In the genomic region with DNA sequence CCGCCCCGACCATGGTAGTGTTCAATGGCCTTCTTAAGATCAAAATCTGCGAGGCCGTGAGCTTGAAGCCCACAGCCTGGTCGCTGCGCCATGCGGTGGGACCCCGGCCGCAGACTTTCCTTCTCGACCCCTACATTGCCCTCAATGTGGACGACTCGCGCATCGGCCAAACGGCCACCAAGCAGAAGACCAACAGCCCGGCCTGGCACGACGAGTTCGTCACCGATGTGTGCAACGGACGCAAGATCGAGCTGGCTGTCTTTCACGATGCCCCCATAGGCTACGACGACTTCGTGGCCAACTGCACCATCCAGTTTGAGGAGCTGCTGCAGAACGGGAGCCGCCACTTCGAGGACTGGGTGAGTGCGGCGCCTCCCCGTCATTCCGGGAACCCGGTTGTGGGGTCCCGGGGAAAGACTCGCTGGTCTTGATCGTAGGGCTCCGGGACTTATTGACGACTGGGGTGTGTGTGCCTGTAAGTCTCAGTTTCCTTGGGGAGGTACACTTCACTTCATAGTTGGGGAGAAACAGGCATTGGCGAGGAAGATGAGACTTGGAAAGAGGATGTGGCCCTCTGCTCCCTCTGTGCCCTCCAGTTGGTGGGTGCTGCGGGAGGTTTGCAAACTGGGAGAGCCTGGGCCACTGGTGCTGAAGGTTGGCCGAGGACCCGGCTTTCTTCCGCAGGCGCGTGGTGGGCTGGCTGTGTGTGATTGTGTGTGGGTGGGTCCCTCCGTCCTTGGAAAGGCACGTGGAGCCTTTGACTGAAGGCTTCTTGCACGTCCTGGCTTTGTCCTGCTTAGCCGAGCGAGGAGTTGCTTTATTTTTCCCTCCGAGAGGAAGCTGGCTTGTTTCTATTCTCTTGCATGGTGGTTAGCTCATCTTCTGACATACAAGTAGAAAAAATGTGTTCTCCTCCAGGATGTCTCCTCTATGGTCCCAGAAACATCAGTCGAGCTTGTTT, we compare ENCODE assay signal across 8 cellular contexts. TPM values are rescaled to one million over a fixed set of nuclear protein-coding genes. Genes with fewer than 3 reads are reported as not detected.
DNase-seq lines count a peak whose midpoint lies in the region; ATAC-seq and TF ChIP-seq lines count a peak whose summit lies in the region.

No MANE protein-coding gene starts in this region.

- DNase-seq in A673 (ENCODE audit: low spot score) (peak; percentile 11), GM23338 (ENCODE audit: low spot score) (peak; percentile 46), SKM-1 (lab: John Stamatoyannopoulos, UW; ENCODE audit: unreplicated experiment) (peak; percentile 63), iPS-NIHi7 (ENCODE audit: extremely low spot score) (peak; percentile 25), NCI-H1092 treated with DMSO at 0.1 percent for 48 hours (lab: John Stamatoyannopoulos, UW) (no peak)

- H3K27me3 Mint-ChIP-seq in GM23338 (ENCODE audit: insufficient read depth, low read depth, poor library complexity) (peaks cover 52% of the 10 kb centered on the region), brain (peaks cover 39% of the 10 kb centered on the region)

- H3K79me2 ChIP-seq in GM23338 (replicated peaks; ENCODE audit: insufficient read depth) = no peaks in the 10 kb centered on the region

- H3K9me2 ChIP-seq in GM23338 (ENCODE audit: insufficient read depth) = no peaks in the 10 kb centered on the region

- H3K9me3 Mint-ChIP-seq in GM23338 (no peaks in the 10 kb centered on the region; the same call in 2 of the 3 replicates), brain (peaks cover 0 to 5% (median 2%) of the 10 kb centered on the region in 5 experiments)

- H3K9me3 ChIP-seq in A673 (ENCODE audit: low read depth, low read length, poor library complexity, severe bottlenecking) (no peaks in the 10 kb centered on the region), skeletal muscle satellite cell (replicated peaks; ENCODE audit: low read length) (no peaks in the 10 kb centered on the region)

- H3K4me1 Mint-ChIP-seq in GM23338 (peaks cover 15% of the 10 kb centered on the region), brain (peaks cover 70% of the 10 kb centered on the region)

- peak overlapping the region; percentile 80 for H3K9ac ChIP-seq in skeletal muscle satellite cell (ENCODE audit: low read depth, low read length)

- ATAC-seq in GM23338 (peak; percentile 14), HG03571 (IDR thresholded peaks at IDR 0.05; ENCODE audit: unreplicated experiment) (no peak)

- H3K36me3 ChIP-seq in A673 (ENCODE audit: insufficient read depth, low read length, poor library complexity, severe bottlenecking) (no peaks in the 10 kb centered on the region), GM23338 (ENCODE audit: insufficient read depth) (no peaks in the 10 kb centered on the region), skeletal muscle satellite cell (ENCODE audit: insufficient read depth, low read length) (no peaks in the 10 kb centered on the region)

- no peaks in the 10 kb centered on the region for H4K20me1 ChIP-seq in GM23338 (replicated peaks; ENCODE audit: insufficient read depth)

- H3K4me3 ChIP-seq in A673 (ENCODE audit: low read depth, low read length, poor library complexity, severe bottlenecking) (peak overlapping the region; percentile 73), GM23338 (peak overlapping the region; percentile 84), skeletal muscle satellite cell (ENCODE audit: low read length) (peak overlapping the region; percentile 90)

- peaks cover 2% of the 10 kb centered on the region; the same call in 1 of the 3 replicates for H3K36me3 Mint-ChIP-seq in GM23338 (ENCODE audit: low read depth)
- no peaks in the 10 kb centered on the region for H3K36me3 Mint-ChIP-seq in brain

- H3K4me1 ChIP-seq in A673 (ENCODE audit: insufficient read depth, low read length, poor library complexity, severe bottlenecking) = peaks cover 19% of the 10 kb centered on the region
- H3K4me1 ChIP-seq in GM23338 (ENCODE audit: insufficient read depth) = peaks cover 13% of the 10 kb centered on the region
- peaks cover 14% of the 10 kb centered on the region for H3K4me1 ChIP-seq in skeletal muscle satellite cell (ENCODE audit: control insufficient read depth, insufficient read depth, low read length)

- TF ChIP-seq CTCF in A673 (conservative IDR thresholded peaks at IDR 0.05; ENCODE audit: low read depth, low read length) (no peak), GM23338 (conservative IDR thresholded peaks at IDR 0.05; ENCODE audit: low read depth in 2 of 2) (no peak), brain (conservative IDR thresholded peaks at IDR 0.05) (no peak)

- BruUV-seq in A673 (replicated peaks; lab: Mats Ljungman, UMichigan) = no TSS peak

- POLR2A ChIA-PET in A673 (lab: Charles Lee; ENCODE audit: low non-redundant PET) = interaction anchor here (0.6 kb wide), 1 partner anchor 903 kb away, joined by 7 read pairs; no protein-coding TSS in a partner anchor

- intact Hi-C loops in A673 (cut with micrococcal nuclease; ENCODE audit: unreplicated experiment) = no loop called here

- CTCF ChIA-PET in A673 (lab: Charles Lee) = interaction anchor here (0.6 to 0.9 kb wide), 2 partner anchors 127 to 310 kb away, joined by 3 to 12 read pairs; no protein-coding TSS in a partner anchor

- H3K4me2 ChIP-seq in GM23338 (peak overlapping the region; percentile 93), skeletal muscle satellite cell (ENCODE audit: low read length) (peak overlapping the region; percentile 99)

- H3K27me3 ChIP-seq in A673 (replicated peaks; ENCODE audit: insufficient read depth, low read depth, low read length, poor library complexity) (peaks cover 44% of the 10 kb centered on the region), GM23338 (ENCODE audit: insufficient read depth) (peaks cover 72% of the 10 kb centered on the region), skeletal muscle satellite cell (ENCODE audit: control insufficient read depth, insufficient read depth, low read length) (no peaks in the 10 kb centered on the region)

- 0 out of 2 replicates have a peak, but pooled peaks cover 2% of the 10 kb centered on the region for H3F3A ChIP-seq in GM23338 (replicated peaks; ENCODE audit: low read depth)

- H3K27ac Mint-ChIP-seq in GM23338 (no peak overlapping the region), brain (peak overlapping the region; percentile 84 to 97 (median 95))

- H3K4me3 Mint-ChIP-seq in GM23338 (peak overlapping the region; percentile 73), brain (peak overlapping the region; percentile 89 to 99 (median 96))

- H3K27ac ChIP-seq in A673 (ENCODE audit: low read depth, low read length, poor library complexity, severe bottlenecking) (no peak overlapping the region), GM23338 (ENCODE audit: low read depth) (no peak overlapping the region)

- peak overlapping the region; percentile 98 for H2AFZ ChIP-seq in GM23338

TF ChIP-seq in GM23338, 12 proteins besides CTCF, POLR2A, EP300 and RAD21 (continues in another document):
- TF ChIP-seq EZH2 (IDR thresholded peaks at IDR 0.05; ENCODE audit: low read depth, unreplicated experiment) = peak; percentile 73

RNA-seq across cellular contexts. Expression of gene PRKCE, which starts 0.9 kb away (rescaled TPM):
- 1.7 and 2.4 TPM in 2 replicates for total RNA-seq in A673 (2021)
- 0.94 and 2.7 TPM in 2 replicates for total RNA-seq in GM23338 (2014; rRNA removed; shearing (Covaris generic))
- polyA plus RNA-seq in GM23338 (2016; fragmentation: Nextera tagmentation; extraction: Ambion mirVana) (0.82 and 1.2 TPM in 2 replicates), brain (ENCODE audit: insufficient read depth, low read depth, low replicate concordance) (6.0 TPM)
- 4.4 and 4.6 TPM in 2 replicates for total RNA-seq in skeletal muscle satellite cell (2012; rRNA removed)

RNA-seq across cellular contexts. Expression of gene SRBD1, which starts 41.3 kb away (rescaled TPM):
- 16.7 and 21.9 TPM in 2 replicates for total RNA-seq in A673 (2021)
- total RNA-seq in GM23338 (2014; rRNA removed; shearing (Covaris generic)) = 44.3 and 46.3 TPM in 2 replicates
- polyA plus RNA-seq in GM23338 (2016; fragmentation: Nextera tagmentation; extraction: Ambion mirVana) (27.4 and 29.3 TPM in 2 replicates), brain (ENCODE audit: insufficient read depth, low read depth, low replicate concordance) (5.9 TPM)
- 15.9 and 17.0 TPM in 2 replicates for total RNA-seq in skeletal muscle satellite cell (2012; rRNA removed)
